8 cellular contexts compared by ENCODE assay signal in genomic region chr6:151389640-151390275, GRCh38. TPM values are rescaled to one million over a fixed set of nuclear protein-coding genes. Genes with fewer than 3 reads are reported as not detected.
DNase-seq lines count a peak whose midpoint lies in the region; ATAC-seq, FAIRE-seq and TF ChIP-seq lines count a peak whose summit lies in the region.

No MANE protein-coding gene starts in this region.

- CTCF ChIA-PET in PC-9 (lab: Charles Lee), result interaction anchor here (0.5 to 0.7 kb wide), 3 partner anchors 66 to 579 kb away, joined by 3 to 13 read pairs (median 7); no protein-coding TSS in a partner anchor

- peak overlapping the region; percentile 77 for H3K4me2 ChIP-seq in PC-9

- peaks cover 42% of the 10 kb centered on the region for H3F3A ChIP-seq in PC-9 (ENCODE audit: insufficient read depth, low read depth)

- no TSS peak for BruUV-seq in PC-9 (replicated peaks; lab: Mats Ljungman, UMichigan)

- peak; percentile 51 for DNase-seq in GDM1 (lab: John Stamatoyannopoulos, UW)
- DNase-seq in HL-60 (ENCODE audit: low read depth in 1 of 2, low spot score in 1 of 2), result peak; percentile 29 to 62
- peak in 1 of 2 experiments; percentile 64 for DNase-seq in PC-9
- DNase-seq in iPS DF 6.9 (ENCODE audit: low read depth, low spot score), result no peak
- DNase-seq in renal cortical epithelial cell (ENCODE audit: low read depth), result peak; percentile 77
- no peak for DNase-seq in D721Med (ENCODE audit: insufficient read length, low spot score)

- H3K27me3 ChIP-seq in HL-60 (ENCODE audit: insufficient read depth, poor library complexity, severe bottlenecking) (no peaks in the 10 kb centered on the region), PC-9 (ENCODE audit: insufficient read depth, low read depth) (no peaks in the 10 kb centered on the region), iPS DF 6.9 (ENCODE audit: control insufficient read depth, insufficient read depth, low read length) (no peaks in the 10 kb centered on the region)

- H3K36me3 Mint-ChIP-seq in brain, result peaks cover 22% of the 10 kb centered on the region

- H2AFZ ChIP-seq in PC-9, result peak overlapping the region; percentile 75

- H3K27me3 Mint-ChIP-seq in brain, result peaks cover 4% of the 10 kb centered on the region

- H3K4me1 ChIP-seq in PC-9 (replicated peaks; ENCODE audit: insufficient read depth), result peaks cover 43% of the 10 kb centered on the region
- no peaks in the 10 kb centered on the region for H3K4me1 ChIP-seq in iPS DF 6.9 (ENCODE audit: control insufficient read depth, insufficient read depth, low read length)

- peak overlapping the region; percentile 98 to 100 (median 99) for H3K27ac Mint-ChIP-seq in brain

- H3K79me2 ChIP-seq in PC-9 (ENCODE audit: low read depth), result peaks cover 77% of the 10 kb centered on the region

- no peaks in the 10 kb centered on the region for H3K9me3 Mint-ChIP-seq in brain

- no peaks in the 10 kb centered on the region for H3K9me2 ChIP-seq in PC-9 (ENCODE audit: insufficient read depth)

- peak overlapping the region; percentile 91 to 96 (median 95) for H3K4me3 Mint-ChIP-seq in brain

- POLR2A ChIA-PET in PC-9 (lab: Charles Lee; ENCODE audit: unreplicated experiment), result interaction anchor here (0.5 to 0.7 kb wide), 5 partner anchors 15 to 1642 kb away, joined by 4 to 24 read pairs (median 5); no protein-coding TSS in a partner anchor

- H4K20me1 ChIP-seq in PC-9 (ENCODE audit: insufficient read depth), result peaks cover 24% of the 10 kb centered on the region

- WGBS in iPS DF 6.9 (ENCODE audit: insufficient coverage, insufficient read length), result no CpG with 5 or more reads among the region's 54 CpGs

- H3K4me3 ChIP-seq in HL-60 (replicated peaks; ENCODE audit: insufficient read depth, low read length) (peak overlapping the region; percentile 78), PC-9 (peak overlapping the region; percentile 75), iPS DF 6.9 (ENCODE audit: low read length) (peak overlapping the region; percentile 69)

- TF ChIP-seq CTCF in HL-60 (IDR thresholded peaks at IDR 0.05; ENCODE audit: insufficient read depth, low read length) (no peak), PC-9 (conservative IDR thresholded peaks at IDR 0.05) (no peak), brain (conservative IDR thresholded peaks at IDR 0.05) (no peak), D721Med (IDR thresholded peaks at IDR 0.05; ENCODE audit: insufficient read depth, missing control alignments) (no peak)

- intact Hi-C loops in PC-9 (cut with micrococcal nuclease; ENCODE audit: unreplicated experiment), result loop anchor here (1.0 to 2.0 kb wide), 2 partner anchors 15 to 63 kb away; partner anchors contain the start of gene RMND1

- FAIRE-seq in D721Med (lab: Jason Lieb, UNC), result no peak

- ATAC-seq in GM21390 (IDR thresholded peaks at IDR 0.05; ENCODE audit: unreplicated experiment), result peak; percentile 61

- H3K27ac ChIP-seq in HL-60 (replicated peaks) (peak overlapping the region; percentile 97), PC-9 (peak overlapping the region; percentile 98), iPS DF 6.9 (ENCODE audit: low read length) (no peak overlapping the region)

- H3K36me3 ChIP-seq in PC-9 (ENCODE audit: low read depth) (peaks cover 4% of the 10 kb centered on the region), iPS DF 6.9 (ENCODE audit: control insufficient read depth, insufficient read depth, low read length) (no peaks in the 10 kb centered on the region)

- peaks cover 60% of the 10 kb centered on the region for H3K4me1 Mint-ChIP-seq in brain

- H3K9me3 ChIP-seq in PC-9 (ENCODE audit: insufficient read depth, low read depth), result no peaks in the 10 kb centered on the region
- no peaks in the 10 kb centered on the region for H3K9me3 ChIP-seq in iPS DF 6.9 (ENCODE audit: control insufficient read depth, insufficient read depth, low read length)

RNA-seq across cellular contexts. Expression of gene ZBTB2, which starts 1.6 kb away (rescaled TPM):
- 7.3 and 8.9 TPM in 2 replicates for total RNA-seq in PC-9 (2021)
- 5.7 TPM for polyA plus RNA-seq in brain (ENCODE audit: insufficient read depth, low read depth, low replicate concordance)
- total RNA-seq in renal cortical epithelial cell, result 8.0 and 9.7 TPM in 2 replicates

Comparison
In these comparisons a context has a peak if more than half of its experiments do, and no peak if none do; other contexts are left out.
1. DNase-seq: peak in GDM1 (single experiment), HL-60 (2 of 2) and renal cortical epithelial cell (single experiment); none in iPS DF 6.9 (single experiment) and D721Med (single experiment).
2. Peak in every context shown above with its lines, with median percentiles within 50 percentile points of each other: H3K4me3 ChIP-seq.